Comparison of ENCODE assay signal across 8 cellular contexts in genomic region chr3:75429561-75430220, GRCh38.
DNase-seq lines count a peak whose midpoint lies in the region; ATAC-seq and TF ChIP-seq lines count a peak whose summit lies in the region.
"Not testable (repeated sequence)": the region's sequence is repeated elsewhere in the genome, so short reads cannot be mapped to it uniquely, and the experiment has no call there.

No MANE protein-coding gene starts in this region.

- peaks cover 48% of the 10 kb centered on the region for H3K36me3 Mint-ChIP-seq in CD8-positive, alpha-beta T cell
- H3K36me3 Mint-ChIP-seq in activated CD4-positive, alpha-beta memory T cell treated with anti-CD3 and anti-CD28 coated beads for 36 hours: peaks cover 25% of the 10 kb centered on the region

- H3K27me3 Mint-ChIP-seq in CD8-positive, alpha-beta T cell (ENCODE audit: low read depth); activated CD4-positive, alpha-beta memory T cell treated with anti-CD3 and anti-CD28 coated beads for 36 hours: not testable (repeated sequence)

- H3K36me3 ChIP-seq in CD8-positive, alpha-beta T cell (ENCODE audit: insufficient read depth, low read length); OCI-LY1 (ENCODE audit: insufficient read depth, low read length); breast epithelium: not testable (repeated sequence)

- TF ChIP-seq RAD21 in Ishikawa (IDR thresholded peaks at IDR 0.05; ENCODE audit: low read depth): peak; percentile 67

- H3K27me3 ChIP-seq in CD8-positive, alpha-beta T cell (ENCODE audit: insufficient read depth, low read length); OCI-LY1 (ENCODE audit: insufficient read depth, low read length); breast epithelium: not testable (repeated sequence)

- not testable (repeated sequence) for TF ChIP-seq POLR2A in breast epithelium (IDR thresholded peaks at IDR 0.05)

- H3K4me1 ChIP-seq in CD8-positive, alpha-beta T cell (ENCODE audit: insufficient read depth, low read length); OCI-LY1 (ENCODE audit: insufficient read depth, low read length, severe bottlenecking); breast epithelium: not testable (repeated sequence)

- ATAC-seq in CD8-positive, alpha-beta T cell; left cardiac atrium: not testable (repeated sequence)

- not testable (repeated sequence) for H3K9ac ChIP-seq in OCI-LY1 (ENCODE audit: low read length)

- H3K9me2 ChIP-seq in OCI-LY1 (ENCODE audit: low read depth, low read length): not testable (repeated sequence)

- not testable (repeated sequence) for TF ChIP-seq EP300 in Ishikawa (IDR thresholded peaks at IDR 0.05; ENCODE audit: borderline replicate concordance)

- POLR2A ChIA-PET in CD8-positive, alpha-beta T cell (lab: Charles Lee); activated CD4-positive, alpha-beta memory T cell treated with anti-CD3 and anti-CD28 coated beads for 36 hours (lab: Charles Lee): not testable (repeated sequence)

- peak; percentile 72 for TF ChIP-seq CTCF in CD8-positive, alpha-beta T cell (IDR thresholded peaks at IDR 0.05)
- TF ChIP-seq CTCF in OCI-LY1 (IDR thresholded peaks at IDR 0.05; ENCODE audit: low read length) (peak; percentile 50; the same call in 1 of the 2 replicates), breast epithelium (IDR thresholded peaks at IDR 0.05) (peak; percentile 63 to 84 (median 79))

- peak; percentile 26 to 73 (median 67) for DNase-seq in CD8-positive, alpha-beta T cell
- DNase-seq in activated CD4-positive, alpha-beta memory T cell treated with anti-CD3 and anti-CD28 coated beads for 36 hours: peak; percentile 83
- DNase-seq in breast epithelium (ENCODE audit: low spot score in 2 of 2) (peak; percentile 68 to 74), left cardiac atrium (peak; percentile 83), nucleus accumbens (lab: John Stamatoyannopoulos, UW) (peak in 48 of 56 donors; percentile 3 to 80 (median 44))
- DNase-seq in stimulated activated CD8-positive, alpha-beta memory T cell treated with anti-CD3 and anti-CD28 coated beads, Interleukin-4, amount 100 ng/mL, for 24 hours (ENCODE audit: low read depth): peak; percentile 64

- intact Hi-C loops in CD8-positive, alpha-beta T cell (cut with DNase I, micrococcal nuclease): loop anchor here in 1 of 2 experiments (2.0 to 10.0 kb wide), 3 partner anchors 237 to 1925 kb away; partner anchors contain the start of gene ZNF717
- intact Hi-C loops in activated CD4-positive, alpha-beta memory T cell treated with anti-CD3 and anti-CD28 coated beads for 36 hours (cut with micrococcal nuclease): loop anchor here (1.0 to 10.0 kb wide), 4 partner anchors 67 to 237 kb away; no protein-coding TSS in a partner anchor
- intact Hi-C loops in breast epithelium (cut with DNase I; ENCODE audit: low total_unique reads): loop anchor here (10.0 kb wide), 1 partner anchor 135 kb away; no protein-coding TSS in a partner anchor
- intact Hi-C loops in left cardiac atrium (cut with DNase I): not testable (repeated sequence)

- H3K4me3 ChIP-seq in CD8-positive, alpha-beta T cell (ENCODE audit: low read depth, low read length); OCI-LY1 (ENCODE audit: low read depth, low read length, poor library complexity, severe bottlenecking); breast epithelium: not testable (repeated sequence)

- H3K9me3 ChIP-seq in CD8-positive, alpha-beta T cell (ENCODE audit: low read length); OCI-LY1 (ENCODE audit: low read length); breast epithelium: not testable (repeated sequence)

- H2AFZ ChIP-seq in OCI-LY1 (ENCODE audit: low read length): not testable (repeated sequence)

- not testable (repeated sequence) for H4K20me1 ChIP-seq in OCI-LY1 (ENCODE audit: insufficient read depth, low read length)

- CTCF ChIA-PET in CD8-positive, alpha-beta T cell (lab: Charles Lee): interaction anchor here (0.6 to 1.8 kb wide), 3 partner anchors 11 to 237 kb away, joined by 3 to 5 read pairs (median 3); no protein-coding TSS in a partner anchor
- CTCF ChIA-PET in activated CD4-positive, alpha-beta memory T cell treated with anti-CD3 and anti-CD28 coated beads for 36 hours (lab: Charles Lee): interaction anchor here (0.6 to 3.0 kb wide), 7 partner anchors 25 to 445 kb away, joined by 3 to 20 read pairs (median 4); no protein-coding TSS in a partner anchor

- H3F3A ChIP-seq in OCI-LY1 (ENCODE audit: insufficient read depth, low read length): not testable (repeated sequence)

- not testable (repeated sequence) for H3K4me3 Mint-ChIP-seq in CD8-positive, alpha-beta T cell; activated CD4-positive, alpha-beta memory T cell treated with anti-CD3 and anti-CD28 coated beads for 36 hours

- H3K9me3 Mint-ChIP-seq in CD8-positive, alpha-beta T cell; activated CD4-positive, alpha-beta memory T cell treated with anti-CD3 and anti-CD28 coated beads for 36 hours: not testable (repeated sequence)

- peaks cover 11% of the 10 kb centered on the region for H3K4me1 Mint-ChIP-seq in CD8-positive, alpha-beta T cell (ENCODE audit: low read depth)
- peaks cover 21% of the 10 kb centered on the region for H3K4me1 Mint-ChIP-seq in activated CD4-positive, alpha-beta memory T cell treated with anti-CD3 and anti-CD28 coated beads for 36 hours (ENCODE audit: low read depth)

- not testable (repeated sequence) for H3K27ac ChIP-seq in CD8-positive, alpha-beta T cell (ENCODE audit: low read depth, low read length); OCI-LY1 (ENCODE audit: low read depth, low read length, poor library complexity, severe bottlenecking)
- peak overlapping the region in 1 of 2 donors; percentile 36 for H3K27ac ChIP-seq in breast epithelium

- H3K79me2 ChIP-seq in OCI-LY1 (ENCODE audit: insufficient read depth, low read length): not testable (repeated sequence)

- H3K27ac Mint-ChIP-seq in CD8-positive, alpha-beta T cell: peak overlapping the region; percentile 43
- H3K27ac Mint-ChIP-seq in activated CD4-positive, alpha-beta memory T cell treated with anti-CD3 and anti-CD28 coated beads for 36 hours: peak overlapping the region; percentile 5

- not testable (repeated sequence) for H3K4me2 ChIP-seq in OCI-LY1 (ENCODE audit: low read length)
